ENCODE assay signal across 8 cellular contexts in genomic region chr2:176652300-176653182, GRCh38.
A peak's percentile ranks its signal among the peaks of the same experiment; 100 is the strongest.
DNase-seq lines count a peak whose midpoint lies in the region; ATAC-seq and TF ChIP-seq lines count a peak whose summit lies in the region.

No MANE protein-coding gene starts in this region.

- H3K4me3 ChIP-seq in GM23338: no peak overlapping the region
- no peak overlapping the region for H3K4me3 ChIP-seq in epithelial cell of esophagus (ENCODE audit: low read length)
- no peak overlapping the region for H3K4me3 ChIP-seq in neutrophil (ENCODE audit: low read depth in 1 of 2, low read length in 1 of 2)

- no peaks in the 10 kb centered on the region for H3K9me3 ChIP-seq in neutrophil

- H3K36me3 Mint-ChIP-seq in GM23338 (ENCODE audit: low read depth): no peaks in the 10 kb centered on the region

- 0 out of 2 replicates have a peak, but pooled peaks cover 5% of the 10 kb centered on the region for H3K27me3 ChIP-seq in GM23338 (ENCODE audit: insufficient read depth)
- peaks cover 97% of the 10 kb centered on the region for H3K27me3 ChIP-seq in neutrophil

- H3F3A ChIP-seq in GM23338 (replicated peaks; ENCODE audit: low read depth): no peaks in the 10 kb centered on the region

- H3K4me3 Mint-ChIP-seq in GM23338: no peak overlapping the region

- no peaks in the 10 kb centered on the region for H3K27me3 Mint-ChIP-seq in GM23338 (ENCODE audit: insufficient read depth, low read depth, poor library complexity)

- H3K4me2 ChIP-seq in GM23338: no peak overlapping the region

- H2AFZ ChIP-seq in GM23338: no peak overlapping the region

- DNase-seq in Daoy (ENCODE audit: low read depth) (peak; percentile 54), GM23338 (ENCODE audit: low spot score) (peak; percentile 79), NCI-H1092 treated with DMSO at 0.1 percent for 48 hours (lab: John Stamatoyannopoulos, UW) (peak; percentile 86), SK-N-DZ (ENCODE audit: low spot score) (peak; percentile 80), epithelial cell of esophagus (ENCODE audit: low read depth) (peak; percentile 63)
- no peak for DNase-seq in stimulated activated CD4-positive, alpha-beta T cell treated with anti-CD3 and anti-CD28 coated beads, Interleukin-2, amount 100 ng/mL, for 48 hours
- DNase-seq in stimulated activated naive CD4-positive, alpha-beta T cell treated with Interleukin-2 at 50 U/mL for 16 hours (lab: John Stamatoyannopoulos, UW): no peak

- H4K20me1 ChIP-seq in GM23338 (replicated peaks; ENCODE audit: insufficient read depth): no peaks in the 10 kb centered on the region

- H3K36me3 ChIP-seq in GM23338 (ENCODE audit: insufficient read depth) (no peaks in the 10 kb centered on the region), neutrophil (no peaks in the 10 kb centered on the region)

- no peaks in the 10 kb centered on the region for H3K79me2 ChIP-seq in GM23338 (replicated peaks; ENCODE audit: insufficient read depth)

- H3K4me1 Mint-ChIP-seq in GM23338: peaks cover 39% of the 10 kb centered on the region

- ATAC-seq in GM23338: peak; percentile 52

- TF ChIP-seq CTCF in GM23338 (conservative IDR thresholded peaks at IDR 0.05; ENCODE audit: low read depth in 2 of 2): peak; percentile 79 to 92
- peak; percentile 72 for TF ChIP-seq CTCF in epithelial cell of esophagus (IDR thresholded peaks at IDR 0.05; ENCODE audit: insufficient read depth, low read depth, low read length, missing control alignments)
- peak; percentile 24 for TF ChIP-seq CTCF in neutrophil (IDR thresholded peaks at IDR 0.05)

- H3K27ac Mint-ChIP-seq in GM23338: no peak overlapping the region

- no peaks in the 10 kb centered on the region for H3K9me3 Mint-ChIP-seq in GM23338

- peaks cover 33% of the 10 kb centered on the region for H3K4me1 ChIP-seq in GM23338 (ENCODE audit: insufficient read depth)
- no peaks in the 10 kb centered on the region for H3K4me1 ChIP-seq in neutrophil (ENCODE audit: control insufficient read depth in 1 of 2, insufficient read depth in 1 of 2, low read depth in 1 of 2, low read length in 1 of 2)

- H3K9me2 ChIP-seq in GM23338 (ENCODE audit: insufficient read depth): no peaks in the 10 kb centered on the region

- no peak overlapping the region for H3K27ac ChIP-seq in GM23338 (ENCODE audit: low read depth)
- H3K27ac ChIP-seq in neutrophil: no peak overlapping the region

TF ChIP-seq in GM23338, 12 proteins besides CTCF, POLR2A, EP300 and RAD21:
- no peak for TF ChIP-seq POLR2AphosphoS5 (IDR thresholded peaks at IDR 0.05; ENCODE audit: low read depth)
- TF ChIP-seq, protein P1, sequence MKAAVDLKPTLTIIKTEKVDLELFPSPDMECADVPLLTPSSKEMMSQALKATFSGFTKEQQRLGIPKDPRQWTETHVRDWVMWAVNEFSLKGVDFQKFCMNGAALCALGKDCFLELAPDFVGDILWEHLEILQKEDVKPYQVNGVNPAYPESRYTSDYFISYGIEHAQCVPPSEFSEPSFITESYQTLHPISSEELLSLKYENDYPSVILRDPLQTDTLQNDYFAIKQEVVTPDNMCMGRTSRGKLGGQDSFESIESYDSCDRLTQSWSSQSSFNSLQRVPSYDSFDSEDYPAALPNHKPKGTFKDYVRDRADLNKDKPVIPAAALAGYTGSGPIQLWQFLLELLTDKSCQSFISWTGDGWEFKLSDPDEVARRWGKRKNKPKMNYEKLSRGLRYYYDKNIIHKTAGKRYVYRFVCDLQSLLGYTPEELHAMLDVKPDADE (IDR thresholded peaks at IDR 0.05): no peak
TF ChIP-seq in GM23338: peak in this region for 0.

Comparison
In these comparisons a context has a peak if more than half of its experiments do, and no peak if none do; other contexts are left out.
1. DNase-seq: peak in Daoy (single experiment), GM23338 (single experiment), NCI-H1092 treated with DMSO at 0.1 percent for 48 hours (single experiment), SK-N-DZ (single experiment) and epithelial cell of esophagus (single experiment); none in stimulated activated CD4-positive, alpha-beta T cell treated with anti-CD3 and anti-CD28 coated beads, Interleukin-2, amount 100 ng/mL, for 48 hours (0 of 2) and stimulated activated naive CD4-positive, alpha-beta T cell treated with Interleukin-2 at 50 U/mL for 16 hours (single experiment).
2. CTCF ChIP-seq: peak in every context shown above with its lines; median percentile 86 in GM23338; 72 in epithelial cell of esophagus; 24 in neutrophil.